In the genomic region with DNA sequence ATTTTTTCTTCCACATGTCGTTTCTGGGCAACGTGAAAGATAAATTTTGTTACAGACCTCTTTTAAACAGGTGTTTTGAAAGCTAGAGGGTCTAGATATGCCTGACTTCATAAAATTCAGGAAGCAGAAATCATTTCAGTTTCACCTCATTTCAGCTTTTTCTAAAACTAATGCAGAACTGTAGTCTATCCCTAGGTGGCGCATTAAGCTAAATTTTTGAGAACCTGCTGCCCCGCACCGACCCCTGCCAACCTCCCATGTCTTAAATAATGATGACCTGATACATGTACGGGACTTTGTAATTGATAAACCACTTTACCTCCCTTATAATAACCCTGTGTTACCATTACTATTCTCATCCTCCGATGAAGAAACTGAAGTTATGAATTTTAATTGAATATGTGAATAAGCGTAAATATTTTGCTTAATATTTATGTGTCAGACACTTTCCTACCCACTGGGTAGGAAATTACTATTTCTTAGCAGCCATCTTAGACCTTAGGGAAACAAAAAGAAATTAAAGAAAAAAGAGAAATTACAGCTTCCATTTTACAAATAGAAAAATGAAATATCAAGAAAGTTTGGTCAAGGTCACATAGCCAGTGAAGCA, we compare ENCODE assay signal across 8 cellular contexts.
DNase-seq lines count a peak whose midpoint lies in the region; ATAC-seq and TF ChIP-seq lines count a peak whose summit lies in the region.

No MANE protein-coding gene starts in this region.

- H3K4me1 ChIP-seq in DND-41 (ENCODE audit: insufficient read depth, low read length), result no peaks in the 10 kb centered on the region
- H3K4me1 ChIP-seq in body of pancreas, result peaks cover 7% of the 10 kb centered on the region
- peaks cover 5% of the 10 kb centered on the region for H3K4me1 ChIP-seq in upper lobe of right lung

- no peaks in the 10 kb centered on the region for H3K79me2 ChIP-seq in DND-41 (ENCODE audit: insufficient read depth, low read length)

- no peak overlapping the region for H3K9ac ChIP-seq in DND-41 (ENCODE audit: low read depth, low read length)

- H3K4me2 ChIP-seq in DND-41 (ENCODE audit: insufficient read depth, low read length), result no peak overlapping the region

- peaks cover 13% of the 10 kb centered on the region for H3K4me1 Mint-ChIP-seq in HFFc6 (ENCODE audit: low read depth)

- H3K4me3 Mint-ChIP-seq in HFFc6, result no peak overlapping the region

- H3K27ac Mint-ChIP-seq in HFFc6, result no peak overlapping the region

- H3K27me3 ChIP-seq in DND-41 (ENCODE audit: insufficient read depth, low read length, poor library complexity), result peaks cover 3% of the 10 kb centered on the region
- no peaks in the 10 kb centered on the region for H3K27me3 ChIP-seq in body of pancreas
- H3K27me3 ChIP-seq in upper lobe of right lung, result no peaks in the 10 kb centered on the region

- peak; percentile 47; the same call in 1 of the 3 replicates for ATAC-seq in DND-41 (ENCODE audit: insufficient read depth, low read depth)
- ATAC-seq in body of pancreas, result no peak
- peak; percentile 59 for ATAC-seq in left lobe of liver
- ATAC-seq in upper lobe of right lung, result peak; percentile 47
- no peak for ATAC-seq in GM21786 (IDR thresholded peaks at IDR 0.05; ENCODE audit: unreplicated experiment)

- intact Hi-C loops in body of pancreas (cut with DNase I) (no loop called here), upper lobe of right lung (cut with DNase I) (no loop called here)

- H3K9me3 ChIP-seq in DND-41 (ENCODE audit: insufficient read depth, low read length, severe bottlenecking) (no peaks in the 10 kb centered on the region), body of pancreas (no peaks in the 10 kb centered on the region), upper lobe of right lung (no peaks in the 10 kb centered on the region)

- DNase-seq in DND-41, result peak; percentile 26
- peak; percentile 10 for DNase-seq in HFFc6
- DNase-seq in NOMO-1 treated with DMSO at 0.1 percent for 48 hours (lab: John Stamatoyannopoulos, UW; ENCODE audit: unreplicated experiment), result peak; percentile 75
- DNase-seq in body of pancreas, result peak; percentile 17 to 33 (median 28)
- DNase-seq in left lobe of liver (ENCODE audit: low spot score), result no peak
- DNase-seq in upper lobe of right lung, result no peak
- no peak for DNase-seq in NCI-H446 treated with DMSO at 0.1 percent for 48 hours (lab: John Stamatoyannopoulos, UW)

- no peaks in the 10 kb centered on the region for H4K20me1 ChIP-seq in DND-41 (ENCODE audit: insufficient read depth, low read length)

- H3K36me3 ChIP-seq in DND-41 (ENCODE audit: insufficient read depth, low read length) (no peaks in the 10 kb centered on the region), body of pancreas (replicated peaks in 1 of 2; ENCODE audit: insufficient read depth in 1 of 2, low read depth in 2 of 2) (no peaks in the 10 kb centered on the region), upper lobe of right lung (no peaks in the 10 kb centered on the region)

- peaks cover 7% of the 10 kb centered on the region; the same call in 1 of the 2 replicates for H3K27me3 Mint-ChIP-seq in HFFc6 (ENCODE audit: insufficient read depth)

- 14 to 15% methylated on average over 8 of the region's 8 CpGs for WGBS in body of pancreas, 2 donors

- no peaks in the 10 kb centered on the region for H3K36me3 Mint-ChIP-seq in HFFc6 (ENCODE audit: low read depth)

- H3K27ac ChIP-seq in DND-41 (ENCODE audit: low read length) (no peak overlapping the region), body of pancreas (no peak overlapping the region), upper lobe of right lung (no peak overlapping the region)

- no peaks in the 10 kb centered on the region for H3K9me3 Mint-ChIP-seq in HFFc6

- H3K4me3 ChIP-seq in DND-41 (ENCODE audit: low read depth in 1 of 2, low read length in 2 of 2) (no peak overlapping the region), body of pancreas (no peak overlapping the region), upper lobe of right lung (no peak overlapping the region)

- TF ChIP-seq CTCF in DND-41 (IDR thresholded peaks at IDR 0.05; ENCODE audit: borderline replicate concordance, extremely low read depth, low read length, poor library complexity, severe bottlenecking) (peak; percentile 77), HFFc6 (IDR thresholded peaks at IDR 0.05) (peak; percentile 88), body of pancreas (IDR thresholded peaks at IDR 0.05) (peak; percentile 31 to 75 (median 63)), upper lobe of right lung (IDR thresholded peaks at IDR 0.05) (peak; percentile 70)

- no peak overlapping the region for H2AFZ ChIP-seq in DND-41 (ENCODE audit: low read depth, low read length)

- TF ChIP-seq POLR2A in body of pancreas (IDR thresholded peaks at IDR 0.05), result no peak

Comparison
In these comparisons a context has a peak if more than half of its experiments do, and no peak if none do; other contexts are left out.
1. ATAC-seq: peak in DND-41 (single experiment), left lobe of liver (single experiment) and upper lobe of right lung (single experiment); none in body of pancreas (single experiment) and GM21786 (single experiment).
2. DNase-seq: peak in DND-41 (single experiment), HFFc6 (single experiment), NOMO-1 treated with DMSO at 0.1 percent for 48 hours (single experiment) and body of pancreas (4 of 4); none in left lobe of liver (single experiment), upper lobe of right lung (single experiment) and NCI-H446 treated with DMSO at 0.1 percent for 48 hours (single experiment).
3. Peak in every context shown above with its lines, with median percentiles within 50 percentile points of each other: CTCF ChIP-seq.